In genomic region chr14:102591944-102592772, GRCh38 we compare ENCODE assay signal across 8 cellular contexts. TPM values are rescaled to one million over a fixed set of nuclear protein-coding genes. Genes with fewer than 3 reads are reported as not detected.
A peak's percentile ranks its signal among the peaks of the same experiment; 100 is the strongest.
DNase-seq lines count a peak whose midpoint lies in the region; ATAC-seq, FAIRE-seq and TF ChIP-seq lines count a peak whose summit lies in the region.

RCOR1 (plus strand) TSS chr14:102592649; CDS start chr14:102592887, 238 bp downstream.

- H3K36me3 Mint-ChIP-seq in T-helper 2 cell treated with Interferon-gamma antibody and Interleukin-4, amounts not matched to agents 5 μg/mL and 100 μg/mL, for 36 hours (ENCODE audit: low read depth): peaks cover 6% of the 10 kb centered on the region

- WGBS in right cardiac atrium: under 1% methylated on average over 98 of the region's 98 CpGs

- no peaks in the 10 kb centered on the region for H3K9me3 ChIP-seq in ascending aorta
- H3K9me3 ChIP-seq in right cardiac atrium (ENCODE audit: control insufficient read depth, low read length): no peaks in the 10 kb centered on the region

- H3K27ac Mint-ChIP-seq in T-helper 2 cell treated with Interferon-gamma antibody and Interleukin-4, amounts not matched to agents 5 μg/mL and 100 μg/mL, for 36 hours: peak within 1 kb of the TSS; percentile 96

- no peak for TF ChIP-seq CTCF in ascending aorta (IDR thresholded peaks at IDR 0.05)

- H3K27me3 ChIP-seq in ascending aorta: no peaks in the 10 kb centered on the region
- no peaks in the 10 kb centered on the region for H3K27me3 ChIP-seq in right cardiac atrium (ENCODE audit: control insufficient read depth, insufficient read depth)

- DNase-seq in NCI-H2029 (lab: John Stamatoyannopoulos, UW) (peak; percentile 75), ascending aorta (ENCODE audit: low spot score in 2 of 2) (peak; percentile 93 to 99), right cardiac atrium (peak; percentile 98 to 99 (median 99)), pulmonary artery endothelial cell (ENCODE audit: low read depth, low spot score) (peak; percentile 92), urothelium cell line (ENCODE audit: low spot score) (peak; percentile 95)
- DNase-seq in T-helper 2 cell treated with Interferon-gamma antibody and Interleukin-4, amounts not matched to agents 5 μg/mL and 100 μg/mL, for 36 hours (ENCODE audit: low spot score): peak; percentile 98

- ATAC-seq in GM18508 (IDR thresholded peaks at IDR 0.05; ENCODE audit: insufficient read depth, unreplicated experiment) (peak; percentile 44), HG02981 (IDR thresholded peaks at IDR 0.05; ENCODE audit: unreplicated experiment) (peak; percentile 66), right cardiac atrium (peak; percentile 95 to 96)

- no peak for FAIRE-seq in urothelium cell line (lab: Jason Lieb, UNC)

- H3K4me1 ChIP-seq in ascending aorta: peaks cover 8 to 12% of the 10 kb centered on the region in 2 donors
- H3K4me1 ChIP-seq in right cardiac atrium (ENCODE audit: control insufficient read depth, insufficient read depth, low read length): peaks cover 2% of the 10 kb centered on the region

- peak within 1 kb of the TSS; percentile 94 to 98 for H3K27ac ChIP-seq in ascending aorta
- H3K27ac ChIP-seq in right cardiac atrium (ENCODE audit: low read length): peak within 1 kb of the TSS; percentile 99

- H3K27me3 Mint-ChIP-seq in T-helper 2 cell treated with Interferon-gamma antibody and Interleukin-4, amounts not matched to agents 5 μg/mL and 100 μg/mL, for 36 hours (ENCODE audit: low read depth): peaks cover 5% of the 10 kb centered on the region

- intact Hi-C loops in ascending aorta (cut with DNase I): loop anchor here (1.0 to 5.0 kb wide), 5 partner anchors 83 to 830 kb away; partner anchors contain the start of genes ANKRD9, CDC42BPB, CINP and PPP2R5C
- intact Hi-C loops in right cardiac atrium (cut with DNase I): loop anchor here in 1 of 4 donors (10.0 kb wide), 1 partner anchor 67 kb away; no protein-coding TSS in a partner anchor

- peak within 1 kb of the TSS; percentile 91 for H3K4me3 Mint-ChIP-seq in T-helper 2 cell treated with Interferon-gamma antibody and Interleukin-4, amounts not matched to agents 5 μg/mL and 100 μg/mL, for 36 hours

- peaks cover 27% of the 10 kb centered on the region for H3K4me1 Mint-ChIP-seq in T-helper 2 cell treated with Interferon-gamma antibody and Interleukin-4, amounts not matched to agents 5 μg/mL and 100 μg/mL, for 36 hours (ENCODE audit: low read depth)

- H3K36me3 ChIP-seq in ascending aorta: no peaks in the 10 kb centered on the region

- peak within 1 kb of the TSS; percentile 68 to 83 for H3K4me3 ChIP-seq in ascending aorta
- H3K4me3 ChIP-seq in right cardiac atrium (ENCODE audit: low read length): peak within 1 kb of the TSS; percentile 96

- no peaks in the 10 kb centered on the region for H3K9me3 Mint-ChIP-seq in T-helper 2 cell treated with Interferon-gamma antibody and Interleukin-4, amounts not matched to agents 5 μg/mL and 100 μg/mL, for 36 hours

RNA-seq across cellular contexts. Expression of gene RCOR1, which starts in this region (rescaled TPM):
- total RNA-seq in ascending aorta (4.7 TPM), right cardiac atrium (10 to 100 TPM; 12.2 to 14.4 (median 13.6) TPM), pulmonary artery endothelial cell (12.3 and 18.6 TPM in 2 replicates)
- polyA plus RNA-seq in right cardiac atrium: 4.4 TPM

Comparison
In these comparisons a context has a peak if more than half of its experiments do, and no peak if none do; other contexts are left out.
1. Peak in every context shown above with its lines: DNase-seq, ATAC-seq, H3K4me3 ChIP-seq and H3K27ac ChIP-seq.
2. ATAC-seq: peak in every context shown above with its lines; median percentile 96 in right cardiac atrium; 66 in HG02981; 44 in GM18508.